Comparison of ENCODE assay signal across 7 cellular contexts in genomic region chr7:153397906-153398305, GRCh38.
"Had no signal": no experiment of that assay in that cellular context is flagged by ENCODE, and none has a peak within 500 bp of the region (broad histone marks: within the 10 kb centered on the region; RNA-seq: fewer than 3 reads in every experiment).

No MANE protein-coding gene starts in this region.

- H3K4me2 ChIP-seq: KMS-11 had no signal

- H3K27ac ChIP-seq: HL-60, KMS-11 had no signal

- H3K9ac ChIP-seq: KMS-11 had no signal

- DNase-seq: IMR-90, KBM-7, KG1 had no signal

- FAIRE-seq: HepG2, HTR-8/SVneo had no signal

- ATAC-seq: HepG2 had no signal
